12 cellular contexts compared by ENCODE assay signal in the genomic region with DNA sequence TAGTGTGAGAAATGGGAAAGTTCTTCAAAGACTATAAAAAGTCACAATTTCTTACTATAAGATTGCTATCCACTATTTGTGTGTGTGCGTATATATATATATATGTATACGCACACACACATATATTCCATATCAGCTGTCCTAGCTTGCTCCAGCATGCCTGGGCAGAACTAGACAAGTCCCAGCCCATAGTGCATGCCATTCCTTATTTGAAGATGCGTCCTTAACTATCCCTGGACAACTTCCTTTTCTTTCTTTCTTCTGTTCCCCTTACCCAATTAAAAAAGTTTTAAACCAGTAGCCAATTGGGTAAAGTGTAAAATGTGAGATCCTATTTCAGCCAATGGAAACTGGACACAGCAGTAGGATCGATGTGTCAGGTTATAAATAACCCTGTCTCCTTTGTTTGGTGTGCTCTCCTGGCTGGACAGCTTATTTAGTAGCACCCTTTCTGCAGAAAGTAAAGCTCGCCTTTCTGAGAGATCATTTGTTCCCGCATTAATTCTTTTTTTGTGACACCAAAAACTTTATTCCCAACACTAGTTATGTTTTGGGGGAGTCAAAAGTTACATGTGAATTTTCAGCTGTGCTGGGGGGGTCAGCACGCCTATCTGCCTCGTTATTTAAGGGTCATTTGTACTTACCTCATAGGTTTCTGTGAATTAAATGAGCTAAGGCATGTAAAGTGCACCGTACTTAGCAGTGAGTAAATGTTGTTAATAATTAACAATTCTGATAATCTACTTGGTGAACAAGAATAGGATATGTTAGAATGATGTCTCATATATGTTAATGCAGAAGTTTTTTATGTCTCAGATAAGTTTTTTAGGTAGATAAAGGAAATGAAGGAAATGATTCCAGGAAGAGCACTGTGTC. TPM values are rescaled to one million over a fixed set of nuclear protein-coding genes. Genes with fewer than 3 reads are reported as not detected.
A peak's percentile ranks its signal among the peaks of the same experiment; 100 is the strongest.
DNase-seq lines count a peak whose midpoint lies in the region; ATAC-seq lines count a peak whose summit lies in the region.
"Had no signal": no experiment of that assay in that cellular context is flagged by ENCODE, and none has a peak within 500 bp of the region (broad histone marks: within the 10 kb centered on the region; RNA-seq: fewer than 3 reads in every experiment).

No MANE protein-coding gene starts in this region.

- no peak overlapping the region for H3K27ac ChIP-seq in CD8-positive, alpha-beta memory T cell (ENCODE audit: low read depth, low read length)
- H3K27ac ChIP-seq: C4-2B, GM23248 had no signal

- peak overlapping the region in 3 of 8 donors; percentile 6 to 33 (median 19) for H3K27ac Mint-ChIP-seq in CD8-positive, alpha-beta memory T cell

- no peaks in the 10 kb centered on the region for H3K36me3 ChIP-seq in CD8-positive, alpha-beta memory T cell (ENCODE audit: insufficient read depth, low read length)

- H3K9me3 Mint-ChIP-seq in CD8-positive, alpha-beta memory T cell = peaks cover 0 to 1% (median 0%) of the 10 kb centered on the region in 5 donors

- no peaks in the 10 kb centered on the region for H3K27me3 ChIP-seq in CD8-positive, alpha-beta memory T cell (ENCODE audit: insufficient read depth, low read length, poor library complexity, severe bottlenecking)

- peaks cover 29% of the 10 kb centered on the region for H3K4me1 ChIP-seq in CD8-positive, alpha-beta memory T cell (ENCODE audit: insufficient read depth, low read length)

- DNase-seq in CD8-positive, alpha-beta memory T cell = no peak
- DNase-seq in glomerular visceral epithelial cell (ENCODE audit: extremely low spot score) (peak; percentile 23), NCI-H1694 treated with DMSO at 0.1 percent for 48 hours (lab: John Stamatoyannopoulos, UW) (no peak), epidermal melanocyte (ENCODE audit: insufficient read length, low spot score) (no peak), NCI-H446 (lab: John Stamatoyannopoulos, UW) (no peak)
- DNase-seq: naive B cell, NCI-H2029 had no signal

- H3K9me3 ChIP-seq in CD8-positive, alpha-beta memory T cell (ENCODE audit: low read length) = no peaks in the 10 kb centered on the region

- peaks cover 0 to 4% (median 2%) of the 10 kb centered on the region in 3 donors for H3K36me3 Mint-ChIP-seq in CD8-positive, alpha-beta memory T cell
- H3K36me3 Mint-ChIP-seq: naive B cell had no signal

- POLR2A ChIA-PET in CD8-positive, alpha-beta memory T cell (lab: Charles Lee) = no interaction called here

- CTCF ChIA-PET in CD8-positive, alpha-beta memory T cell (lab: Charles Lee) = interaction anchor here (0.9 kb wide), 1 partner anchor 9 kb away, joined by 3 read pairs; no protein-coding TSS in a partner anchor

- H3K27me3 Mint-ChIP-seq in CD8-positive, alpha-beta memory T cell = no peaks in the 10 kb centered on the region
- H3K27me3 Mint-ChIP-seq: naive B cell had no signal

- H3K4me3 Mint-ChIP-seq in CD8-positive, alpha-beta memory T cell = peak overlapping the region in 4 of 7 donors; percentile 0 to 37 (median 6)

- H3K4me1 Mint-ChIP-seq in CD8-positive, alpha-beta memory T cell = peaks cover 59 to 81% (median 60%) of the 10 kb centered on the region in 3 donors

- ATAC-seq in GM19438 (IDR thresholded peaks at IDR 0.05; ENCODE audit: low read depth, unreplicated experiment) (peak; percentile 51), HG03139 (IDR thresholded peaks at IDR 0.05; ENCODE audit: unreplicated experiment) (peak; percentile 43), HG02623 (IDR thresholded peaks at IDR 0.05; ENCODE audit: unreplicated experiment) (no peak)

- H3K4me3 ChIP-seq in CD8-positive, alpha-beta memory T cell (ENCODE audit: low read length) = no peak overlapping the region
- H3K4me3 ChIP-seq: GM23248 had no signal

RNA-seq across cellular contexts. Expression of a gene that starts 40.9 kb away (rescaled TPM):
- 10 to 100 TPM; 20.7 to 21.5 TPM for total RNA-seq in CD8-positive, alpha-beta memory T cell
- polyA plus RNA-seq in CD8-positive, alpha-beta memory T cell = 23.7 TPM
